ENCODE assay signal across 11 cellular contexts in genomic region chr6:37435816-37436215, GRCh38. TPM values are rescaled to one million over a fixed set of nuclear protein-coding genes. Genes with fewer than 3 reads are reported as not detected.
DNase-seq lines count a peak whose midpoint lies in the region; ATAC-seq and TF ChIP-seq lines count a peak whose summit lies in the region.
"Had no signal": no experiment of that assay in that cellular context is flagged by ENCODE, and none has a peak within 500 bp of the region (broad histone marks: within the 10 kb centered on the region; RNA-seq: fewer than 3 reads in every experiment).

No MANE protein-coding gene starts in this region.

- no peak for ATAC-seq in foreskin keratinocyte
- no peak for ATAC-seq in HG03039 (IDR thresholded peaks at IDR 0.05; ENCODE audit: unreplicated experiment)
- ATAC-seq: stimulated activated effector memory CD8-positive, alpha-beta T cell treated with anti-CD3 and anti-CD28 coated beads, Interleukin-12 subunit alpha, Interleukin-12 subunit beta, amount 100 ng/mL, for 72 hours had no signal

- CTCF ChIA-PET in A673 (lab: Charles Lee) (no interaction called here), GM10248 (lab: Yijun Ruan, JAX) (interaction anchor here (1.0 kb wide), 1 partner anchor 130 kb away, joined by 3 read pairs; no protein-coding TSS in a partner anchor)

- H3K27ac ChIP-seq in A673 (ENCODE audit: low read depth, low read length, poor library complexity, severe bottlenecking) (no peak overlapping the region), VCaP (no peak overlapping the region), foreskin keratinocyte (no peak overlapping the region)

- BruUV-seq in A673 (replicated peaks; lab: Mats Ljungman, UMichigan), result no TSS peak

- H3K36me3 ChIP-seq in A673 (ENCODE audit: insufficient read depth, low read length, poor library complexity, severe bottlenecking), result peaks cover 5% of the 10 kb centered on the region

- DNase-seq in A673 (ENCODE audit: low spot score) (no peak), GM10248 (ENCODE audit: extremely low spot score) (no peak), foreskin keratinocyte (no peak), NCI-H1930 (lab: John Stamatoyannopoulos, UW) (no peak), pons (ENCODE audit: low spot score) (no peak), superior temporal gyrus (ENCODE audit: extremely low spot score) (no peak)
- DNase-seq: hippocampal formation; stimulated activated CD4-positive, alpha-beta T cell treated with anti-CD3 and anti-CD28 coated beads, Interleukin-2, amount 100 ng/mL, for 24 hours had no signal

- no peaks in the 10 kb centered on the region for H3K9me3 ChIP-seq in A673 (ENCODE audit: low read depth, low read length, poor library complexity, severe bottlenecking)

- no peaks in the 10 kb centered on the region for H3K27me3 ChIP-seq in A673 (replicated peaks; ENCODE audit: insufficient read depth, low read depth, low read length, poor library complexity)
- no peaks in the 10 kb centered on the region for H3K27me3 ChIP-seq in foreskin keratinocyte

- TF ChIP-seq CTCF in A673 (conservative IDR thresholded peaks at IDR 0.05; ENCODE audit: low read depth, low read length) (0 out of 2 replicates have a peak, but pooled peaks have one; percentile 12), GM10248 (IDR thresholded peaks at IDR 0.05; ENCODE audit: control extremely low read depth, extremely low read depth, low read depth, missing control alignments) (peak; percentile 16), VCaP (conservative IDR thresholded peaks at IDR 0.05) (0 out of 2 replicates have a peak, but pooled peaks have one; percentile 6), foreskin keratinocyte (conservative IDR thresholded peaks at IDR 0.05) (peak; percentile 37)

- intact Hi-C loops in A673 (cut with micrococcal nuclease; ENCODE audit: unreplicated experiment), result no loop called here

- H3K4me1 ChIP-seq in A673 (ENCODE audit: insufficient read depth, low read length, poor library complexity, severe bottlenecking) (no peaks in the 10 kb centered on the region), foreskin keratinocyte (no peaks in the 10 kb centered on the region)

- POLR2A ChIA-PET in A673 (lab: Charles Lee; ENCODE audit: low non-redundant PET), result no interaction called here
- POLR2A ChIA-PET in GM10248 (lab: Yijun Ruan, JAX), result no interaction called here

- no peak overlapping the region for H3K4me3 ChIP-seq in A673 (ENCODE audit: low read depth, low read length, poor library complexity, severe bottlenecking)

RNA-seq across cellular contexts. Expression of gene CMTR1, which starts 2.8 kb away (rescaled TPM):
- 32.3 and 35.8 TPM in 2 replicates for total RNA-seq in A673 (2021)
- 37.8 and 43.0 TPM in 2 replicates for total RNA-seq in foreskin keratinocyte
- 19.7 and 21.0 TPM in 2 replicates for polyA plus RNA-seq in foreskin keratinocyte
